Comparison of ENCODE assay signal across 8 cellular contexts in genomic region chr2:37231251-37232130, GRCh38. TPM values are rescaled to one million over a fixed set of nuclear protein-coding genes. Genes with fewer than 3 reads are reported as not detected.
DNase-seq lines count a peak whose midpoint lies in the region; ATAC-seq and TF ChIP-seq lines count a peak whose summit lies in the region.

CEBPZ (minus strand) TSS chr2:37231596; CDS start chr2:37231567, 29 bp downstream.
NDUFAF7 (plus strand) TSS chr2:37231658; CDS start chr2:37231706, 48 bp downstream.

- CTCF ChIA-PET in RWPE1 (lab: Yijun Ruan, JAX) = interaction anchor here (0.5 to 0.6 kb wide), 2 partner anchors 69 to 121 kb away, joined by 3 read pairs; no protein-coding TSS in a partner anchor

- peaks cover 31% of the 10 kb centered on the region for H3K4me1 Mint-ChIP-seq in GM23338
- H3K4me1 Mint-ChIP-seq in activated T-helper 2 cell treated with anti-CD3 and anti-CD28 coated beads, Interferon-gamma antibody, Interleukin-2, Interleukin-4, amounts not matched to agents 10 μg/mL and 5 μg/mL and 100 μg/mL, durations not matched to agents 14 hours and 24 hours and 36 hours (ENCODE audit: low read depth) = peaks cover 24% of the 10 kb centered on the region

- H3F3A ChIP-seq in GM23338 (replicated peaks; ENCODE audit: low read depth) (peaks cover 25% of the 10 kb centered on the region), neural cell (ENCODE audit: insufficient read depth, low read length, poor library complexity, severe bottlenecking) (no peaks in the 10 kb centered on the region)

- peak in 2 of 4 donors; percentile 23 to 41 for TF ChIP-seq POLR2A in stomach (IDR thresholded peaks at IDR 0.05)

- TF ChIP-seq EP300 in neural cell (conservative IDR thresholded peaks at IDR 0.05; ENCODE audit: poor library complexity, severe bottlenecking) (peak; percentile 49), stomach (IDR thresholded peaks at IDR 0.05) (no peak)

- POLR2A ChIA-PET in RWPE1 (lab: Yijun Ruan, JAX; ENCODE audit: low non-redundant PET) = interaction anchor here (0.6 to 1.0 kb wide), 2 partner anchors 21 to 93 kb away, joined by 3 read pairs; partner anchors contain the start of gene PRKD3

- DNase-seq in EH (ENCODE audit: low read depth) (peak; percentile 93), GM23338 (ENCODE audit: low spot score) (peak; percentile 94), Kasumi-1 (lab: John Stamatoyannopoulos, UW) (peak; percentile 91 to 93), RWPE1 (ENCODE audit: low spot score) (peak; percentile 96), fibroblast of villous mesenchyme (ENCODE audit: low read depth) (peak; percentile 95), stomach (peak; percentile 91)
- peak; percentile 81 for DNase-seq in activated T-helper 2 cell treated with anti-CD3 and anti-CD28 coated beads, Interferon-gamma antibody, Interleukin-2, Interleukin-4, amounts not matched to agents 10 μg/mL and 5 μg/mL and 100 μg/mL, durations not matched to agents 14 hours and 24 hours and 36 hours (ENCODE audit: low spot score)

- H3K79me2 ChIP-seq in GM23338 (replicated peaks; ENCODE audit: insufficient read depth) = peaks cover 100% of the 10 kb centered on the region
- peaks cover 49% of the 10 kb centered on the region for H3K79me2 ChIP-seq in neural cell (replicated peaks; ENCODE audit: insufficient read depth, low read length)

- no peaks in the 10 kb centered on the region for H3K27me3 ChIP-seq in GM23338 (ENCODE audit: insufficient read depth)
- no peaks in the 10 kb centered on the region for H3K27me3 ChIP-seq in neural cell (ENCODE audit: insufficient read depth, low read depth, low read length)
- no peaks in the 10 kb centered on the region for H3K27me3 ChIP-seq in stomach

- H3K36me3 ChIP-seq in GM23338 (ENCODE audit: insufficient read depth) (peaks cover 19% of the 10 kb centered on the region), neural cell (ENCODE audit: insufficient read depth, low read length) (peaks cover 12% of the 10 kb centered on the region), stomach (peaks cover 10 to 30% (median 25%) of the 10 kb centered on the region in 4 donors)

- H3K4me2 ChIP-seq in GM23338 (peak within 1 kb of the TSS; percentile 86), neural cell (ENCODE audit: low read length) (peak within 1 kb of the TSS; percentile 89)

- H3K27me3 Mint-ChIP-seq in GM23338 (ENCODE audit: insufficient read depth, low read depth, poor library complexity) = no peaks in the 10 kb centered on the region
- H3K27me3 Mint-ChIP-seq in activated T-helper 2 cell treated with anti-CD3 and anti-CD28 coated beads, Interferon-gamma antibody, Interleukin-2, Interleukin-4, amounts not matched to agents 10 μg/mL and 5 μg/mL and 100 μg/mL, durations not matched to agents 14 hours and 24 hours and 36 hours (ENCODE audit: low read depth) = no peaks in the 10 kb centered on the region

- H3K9me2 ChIP-seq in GM23338 (ENCODE audit: insufficient read depth) (peaks cover 5% of the 10 kb centered on the region; the same call in 1 of the 2 replicates), neural cell (ENCODE audit: insufficient read depth, low read length) (no peaks in the 10 kb centered on the region)

- no peak within 1 kb of the TSS for H3K27ac Mint-ChIP-seq in GM23338
- H3K27ac Mint-ChIP-seq in activated T-helper 2 cell treated with anti-CD3 and anti-CD28 coated beads, Interferon-gamma antibody, Interleukin-2, Interleukin-4, amounts not matched to agents 10 μg/mL and 5 μg/mL and 100 μg/mL, durations not matched to agents 14 hours and 24 hours and 36 hours = no peak within 1 kb of the TSS

- peak; percentile 47 for TF ChIP-seq RAD21 in neural cell (conservative IDR thresholded peaks at IDR 0.05)

- intact Hi-C loops in activated T-helper 2 cell treated with anti-CD3 and anti-CD28 coated beads, Interferon-gamma antibody, Interleukin-2, Interleukin-4, amounts not matched to agents 10 μg/mL and 5 μg/mL and 100 μg/mL, durations not matched to agents 14 hours and 24 hours and 36 hours (cut with micrococcal nuclease) = loop anchor here (1.0 to 5.0 kb wide), 10 partner anchors 13 to 356 kb away; partner anchors contain the start of genes CEBPZOS, EIF2AK2, GPATCH11 and HEATR5B
- intact Hi-C loops in stomach (cut with DNase I; ENCODE audit: low total_unique reads) = no loop called here

- H3K9me3 ChIP-seq in neural cell (ENCODE audit: low read length) (no peaks in the 10 kb centered on the region), stomach (no peaks in the 10 kb centered on the region)

- H4K20me1 ChIP-seq in GM23338 (replicated peaks; ENCODE audit: insufficient read depth) (peaks cover 18% of the 10 kb centered on the region), neural cell (ENCODE audit: insufficient read depth) (no peaks in the 10 kb centered on the region)

- TF ChIP-seq CTCF in GM23338 (conservative IDR thresholded peaks at IDR 0.05; ENCODE audit: low read depth in 2 of 2) (no peak), RWPE1 (conservative IDR thresholded peaks at IDR 0.05; ENCODE audit: low read depth) (no peak), fibroblast of villous mesenchyme (IDR thresholded peaks at IDR 0.05; ENCODE audit: insufficient read depth, low read depth, low read length) (no peak), neural cell (IDR thresholded peaks at IDR 0.05; ENCODE audit: poor library complexity, severe bottlenecking) (peak; percentile 30), stomach (IDR thresholded peaks at IDR 0.05) (no peak)

- H3K27ac ChIP-seq in GM23338 (ENCODE audit: low read depth) (peak within 1 kb of the TSS; percentile 76), RWPE1 (peak within 1 kb of the TSS; percentile 88), neural cell (ENCODE audit: low read length) (peak within 1 kb of the TSS; percentile 93), stomach (peak within 1 kb of the TSS; percentile 95 to 97 (median 97))

- peaks cover 52% of the 10 kb centered on the region for H3K36me3 Mint-ChIP-seq in GM23338 (ENCODE audit: low read depth)
- H3K36me3 Mint-ChIP-seq in activated T-helper 2 cell treated with anti-CD3 and anti-CD28 coated beads, Interferon-gamma antibody, Interleukin-2, Interleukin-4, amounts not matched to agents 10 μg/mL and 5 μg/mL and 100 μg/mL, durations not matched to agents 14 hours and 24 hours and 36 hours (ENCODE audit: low read depth) = peaks cover 45% of the 10 kb centered on the region

- H3K9ac ChIP-seq in neural cell (ENCODE audit: low read length) = peak within 1 kb of the TSS; percentile 92

- WGBS in stomach, 5 donors = 0 to 1% (median 0%) methylated on average over 40 to 73 of the region's 73 CpGs

- ATAC-seq in GM23338 = peak; percentile 95

- H2AFZ ChIP-seq in GM23338 (peak within 1 kb of the TSS; percentile 77), neural cell (ENCODE audit: low read depth, low read length) (peak within 1 kb of the TSS; percentile 77)

- peak within 1 kb of the TSS; percentile 95 for H3K4me3 ChIP-seq in GM23338
- H3K4me3 ChIP-seq in fibroblast of villous mesenchyme (ENCODE audit: low read depth, low read length) = peak within 1 kb of the TSS; percentile 77
- peak within 1 kb of the TSS; percentile 88 for H3K4me3 ChIP-seq in neural cell (ENCODE audit: low read length)
- peak within 1 kb of the TSS; percentile 76 to 85 (median 81) for H3K4me3 ChIP-seq in stomach

- no peak within 1 kb of the TSS for H3K4me3 Mint-ChIP-seq in GM23338
- no peak within 1 kb of the TSS for H3K4me3 Mint-ChIP-seq in activated T-helper 2 cell treated with anti-CD3 and anti-CD28 coated beads, Interferon-gamma antibody, Interleukin-2, Interleukin-4, amounts not matched to agents 10 μg/mL and 5 μg/mL and 100 μg/mL, durations not matched to agents 14 hours and 24 hours and 36 hours (ENCODE audit: low read depth)

- H3K4me1 ChIP-seq in GM23338 (ENCODE audit: insufficient read depth) = peaks cover 54% of the 10 kb centered on the region
- H3K4me1 ChIP-seq in stomach = peaks cover 23 to 62% (median 43%) of the 10 kb centered on the region in 4 donors

- no peaks in the 10 kb centered on the region for H3K9me3 Mint-ChIP-seq in GM23338
- H3K9me3 Mint-ChIP-seq in activated T-helper 2 cell treated with anti-CD3 and anti-CD28 coated beads, Interferon-gamma antibody, Interleukin-2, Interleukin-4, amounts not matched to agents 10 μg/mL and 5 μg/mL and 100 μg/mL, durations not matched to agents 14 hours and 24 hours and 36 hours = no peaks in the 10 kb centered on the region

TF ChIP-seq in GM23338, 12 proteins besides CTCF, POLR2A, EP300 and RAD21:
- peak; percentile 80 for TF ChIP-seq CREB1 (CRISPR knock-in tag; IDR thresholded peaks at IDR 0.05; ENCODE audit: low read depth)
- peak; percentile 92 for TF ChIP-seq POLR2AphosphoS5 (IDR thresholded peaks at IDR 0.05; ENCODE audit: low read depth)
- TF ChIP-seq EZH2 (IDR thresholded peaks at IDR 0.05; ENCODE audit: low read depth, unreplicated experiment) = no peak

RNA-seq across cellular contexts. Expression of gene CEBPZ, which starts in this region (rescaled TPM):
- 133 and 135 TPM in 2 replicates for total RNA-seq in GM23338 (2014; rRNA removed; shearing (Covaris generic))
- polyA plus RNA-seq in GM23338 (2016; fragmentation: Nextera tagmentation; extraction: Ambion mirVana) = 173 and 185 TPM in 2 replicates
- total RNA-seq in activated T-helper 2 cell treated with anti-CD3 and anti-CD28 coated beads, Interferon-gamma antibody, Interleukin-2, Interleukin-4, amounts not matched to agents 10 μg/mL and 5 μg/mL and 100 μg/mL, durations not matched to agents 14 hours and 24 hours and 36 hours = 59.3 and 61.8 TPM in 2 replicates
- 29.0 and 44.9 TPM in 2 replicates for total RNA-seq in fibroblast of villous mesenchyme
- polyA plus RNA-seq in neural cell = 33.8 and 39.1 TPM in 2 replicates
- polyA minus RNA-seq in neural cell = 62.1 and 72.7 TPM in 2 replicates
- 10 to 100 TPM; 18.7 to 58.2 (median 43.4) TPM for total RNA-seq in stomach
- 10 to 100 TPM; 40.3 to 59.4 (median 54.2) TPM for polyA plus RNA-seq in stomach

RNA-seq across cellular contexts. Expression of gene NDUFAF7, which starts in this region (rescaled TPM):
- 47.4 and 52.8 TPM in 2 replicates for total RNA-seq in GM23338 (2014; rRNA removed; shearing (Covaris generic))
- polyA plus RNA-seq in GM23338 (2016; fragmentation: Nextera tagmentation; extraction: Ambion mirVana) (44.3 and 58.2 TPM in 2 replicates), neural cell (127 and 132 TPM in 2 replicates), stomach (10 to 100 TPM in 1 of 3 donors, 1 to 10 TPM in 2; 7.3 to 11.1 (median 8.9) TPM)
- total RNA-seq in activated T-helper 2 cell treated with anti-CD3 and anti-CD28 coated beads, Interferon-gamma antibody, Interleukin-2, Interleukin-4, amounts not matched to agents 10 μg/mL and 5 μg/mL and 100 μg/mL, durations not matched to agents 14 hours and 24 hours and 36 hours = 19.8 and 21.2 TPM in 2 replicates
- total RNA-seq in fibroblast of villous mesenchyme (9.7 and 13.0 TPM in 2 replicates), stomach (10 to 100 TPM; 19.6 to 79.9 (median 26.4) TPM)
- polyA minus RNA-seq in neural cell = 48.0 and 61.8 TPM in 2 replicates

Comparison
In these comparisons a context has a peak if more than half of its experiments do, and no peak if none do; other contexts are left out.
1. Peak in every context shown above with its lines: DNase-seq, ATAC-seq, H3K4me3 ChIP-seq and H3K27ac ChIP-seq.